In the genomic region with DNA sequence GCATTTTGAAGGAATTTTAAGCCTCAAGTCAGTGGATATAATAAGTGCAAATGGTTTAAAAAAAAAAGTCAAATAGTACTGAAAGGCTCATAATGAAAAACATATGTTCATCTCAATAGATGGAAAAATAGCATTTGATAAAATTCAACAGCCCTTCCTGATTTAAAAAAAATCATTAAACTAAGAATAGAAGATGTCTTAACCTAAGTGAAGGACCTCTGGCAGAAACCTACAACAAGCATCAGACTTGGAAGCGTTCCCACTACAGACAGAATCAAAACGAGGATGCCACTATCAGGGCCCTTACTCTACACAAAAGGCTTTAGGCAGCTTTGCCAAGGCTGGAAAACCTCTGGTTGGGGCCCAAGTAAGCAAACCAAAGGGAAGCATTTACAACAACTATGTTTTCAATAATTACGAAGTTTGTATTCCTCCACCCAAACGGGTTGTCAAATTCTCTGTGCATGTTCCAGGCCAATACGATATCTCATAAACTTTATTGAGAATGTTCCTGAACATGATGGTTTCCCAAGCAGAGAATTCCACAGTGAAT, we compare ENCODE assay signal across 2 cellular contexts.
A peak's percentile ranks its signal among the peaks of the same experiment; 100 is the strongest.
TF ChIP-seq lines count a peak whose summit lies in the region.

No MANE protein-coding gene starts in this region.

TF ChIP-seq in liver, 16 proteins besides CTCF, POLR2A, EP300 and RAD21:
- peak; percentile 54 for TF ChIP-seq NR2F2 (IDR thresholded peaks at IDR 0.05)
- TF ChIP-seq, protein P1, sequence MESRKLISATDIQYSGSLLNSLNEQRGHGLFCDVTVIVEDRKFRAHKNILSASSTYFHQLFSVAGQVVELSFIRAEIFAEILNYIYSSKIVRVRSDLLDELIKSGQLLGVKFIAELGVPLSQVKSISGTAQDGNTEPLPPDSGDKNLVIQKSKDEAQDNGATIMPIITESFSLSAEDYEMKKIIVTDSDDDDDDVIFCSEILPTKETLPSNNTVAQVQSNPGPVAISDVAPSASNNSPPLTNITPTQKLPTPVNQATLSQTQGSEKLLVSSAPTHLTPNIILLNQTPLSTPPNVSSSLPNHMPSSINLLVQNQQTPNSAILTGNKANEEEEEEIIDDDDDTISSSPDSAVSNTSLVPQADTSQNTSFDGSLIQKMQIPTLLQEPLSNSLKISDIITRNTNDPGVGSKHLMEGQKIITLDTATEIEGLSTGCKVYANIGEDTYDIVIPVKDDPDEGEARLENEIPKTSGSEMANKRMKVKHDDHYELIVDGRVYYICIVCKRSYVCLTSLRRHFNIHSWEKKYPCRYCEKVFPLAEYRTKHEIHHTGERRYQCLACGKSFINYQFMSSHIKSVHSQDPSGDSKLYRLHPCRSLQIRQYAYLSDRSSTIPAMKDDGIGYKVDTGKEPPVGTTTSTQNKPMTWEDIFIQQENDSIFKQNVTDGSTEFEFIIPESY (IDR thresholded peaks at IDR 0.05): no peak
- TF ChIP-seq, protein P2, sequence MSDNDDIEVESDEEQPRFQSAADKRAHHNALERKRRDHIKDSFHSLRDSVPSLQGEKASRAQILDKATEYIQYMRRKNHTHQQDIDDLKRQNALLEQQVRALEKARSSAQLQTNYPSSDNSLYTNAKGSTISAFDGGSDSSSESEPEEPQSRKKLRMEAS (IDR thresholded peaks at IDR 0.05): no peak
TF ChIP-seq in liver: peak in this region for 1.

TF ChIP-seq in HepG2, 621 proteins besides CTCF, POLR2A, EP300 and RAD21:
- TF ChIP-seq HOXD1 (CRISPR knock-in tag; IDR thresholded peaks at IDR 0.05): no peak
- TF ChIP-seq PPARG (CRISPR knock-in tag; conservative IDR thresholded peaks at IDR 0.05): no peak
- no peak for TF ChIP-seq CEBPB (IDR thresholded peaks at IDR 0.05; ENCODE audit: borderline replicate concordance, low read depth, low read length)
- TF ChIP-seq, protein P3, sequence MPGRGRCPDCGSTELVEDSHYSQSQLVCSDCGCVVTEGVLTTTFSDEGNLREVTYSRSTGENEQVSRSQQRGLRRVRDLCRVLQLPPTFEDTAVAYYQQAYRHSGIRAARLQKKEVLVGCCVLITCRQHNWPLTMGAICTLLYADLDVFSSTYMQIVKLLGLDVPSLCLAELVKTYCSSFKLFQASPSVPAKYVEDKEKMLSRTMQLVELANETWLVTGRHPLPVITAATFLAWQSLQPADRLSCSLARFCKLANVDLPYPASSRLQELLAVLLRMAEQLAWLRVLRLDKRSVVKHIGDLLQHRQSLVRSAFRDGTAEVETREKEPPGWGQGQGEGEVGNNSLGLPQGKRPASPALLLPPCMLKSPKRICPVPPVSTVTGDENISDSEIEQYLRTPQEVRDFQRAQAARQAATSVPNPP (CRISPR knock-in tag; IDR thresholded peaks at IDR 0.05): no peak
- TF ChIP-seq ETV6 (CRISPR knock-in tag; conservative IDR thresholded peaks at IDR 0.05): no peak
- TF ChIP-seq ZBTB7B (CRISPR knock-in tag; IDR thresholded peaks at IDR 0.05): no peak
- TF ChIP-seq, protein P4, sequence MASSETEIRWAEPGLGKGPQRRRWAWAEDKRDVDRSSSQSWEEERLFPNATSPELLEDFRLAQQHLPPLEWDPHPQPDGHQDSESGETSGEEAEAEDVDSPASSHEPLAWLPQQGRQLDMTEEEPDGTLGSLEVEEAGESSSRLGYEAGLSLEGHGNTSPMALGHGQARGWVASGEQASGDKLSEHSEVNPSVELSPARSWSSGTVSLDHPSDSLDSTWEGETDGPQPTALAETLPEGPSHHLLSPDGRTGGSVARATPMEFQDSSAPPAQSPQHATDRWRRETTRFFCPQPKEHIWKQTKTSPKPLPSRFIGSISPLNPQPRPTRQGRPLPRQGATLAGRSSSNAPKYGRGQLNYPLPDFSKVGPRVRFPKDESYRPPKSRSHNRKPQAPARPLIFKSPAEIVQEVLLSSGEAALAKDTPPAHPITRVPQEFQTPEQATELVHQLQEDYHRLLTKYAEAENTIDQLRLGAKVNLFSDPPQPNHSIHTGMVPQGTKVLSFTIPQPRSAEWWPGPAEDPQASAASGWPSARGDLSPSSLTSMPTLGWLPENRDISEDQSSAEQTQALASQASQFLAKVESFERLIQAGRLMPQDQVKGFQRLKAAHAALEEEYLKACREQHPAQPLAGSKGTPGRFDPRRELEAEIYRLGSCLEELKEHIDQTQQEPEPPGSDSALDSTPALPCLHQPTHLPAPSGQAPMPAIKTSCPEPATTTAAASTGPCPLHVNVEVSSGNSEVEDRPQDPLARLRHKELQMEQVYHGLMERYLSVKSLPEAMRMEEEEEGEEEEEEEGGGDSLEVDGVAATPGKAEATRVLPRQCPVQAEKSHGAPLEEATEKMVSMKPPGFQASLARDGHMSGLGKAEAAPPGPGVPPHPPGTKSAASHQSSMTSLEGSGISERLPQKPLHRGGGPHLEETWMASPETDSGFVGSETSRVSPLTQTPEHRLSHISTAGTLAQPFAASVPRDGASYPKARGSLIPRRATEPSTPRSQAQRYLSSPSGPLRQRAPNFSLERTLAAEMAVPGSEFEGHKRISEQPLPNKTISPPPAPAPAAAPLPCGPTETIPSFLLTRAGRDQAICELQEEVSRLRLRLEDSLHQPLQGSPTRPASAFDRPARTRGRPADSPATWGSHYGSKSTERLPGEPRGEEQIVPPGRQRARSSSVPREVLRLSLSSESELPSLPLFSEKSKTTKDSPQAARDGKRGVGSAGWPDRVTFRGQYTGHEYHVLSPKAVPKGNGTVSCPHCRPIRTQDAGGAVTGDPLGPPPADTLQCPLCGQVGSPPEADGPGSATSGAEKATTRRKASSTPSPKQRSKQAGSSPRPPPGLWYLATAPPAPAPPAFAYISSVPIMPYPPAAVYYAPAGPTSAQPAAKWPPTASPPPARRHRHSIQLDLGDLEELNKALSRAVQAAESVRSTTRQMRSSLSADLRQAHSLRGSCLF (CRISPR knock-in tag; IDR thresholded peaks at IDR 0.05; ENCODE audit: borderline replicate concordance): no peak
- no peak for TF ChIP-seq MBNL3 (CRISPR knock-in tag; conservative IDR thresholded peaks at IDR 0.05)
- no peak for TF ChIP-seq ZNF138 (CRISPR knock-in tag; IDR thresholded peaks at IDR 0.05; ENCODE audit: low read depth)
- no peak for TF ChIP-seq BRCA1 (CRISPR knock-in tag; IDR thresholded peaks at IDR 0.05)
- TF ChIP-seq ZNF12 (CRISPR knock-in tag; IDR thresholded peaks at IDR 0.05): no peak
- no peak for TF ChIP-seq ZNF329 (CRISPR knock-in tag; IDR thresholded peaks at IDR 0.05; ENCODE audit: low read depth)
- no peak for TF ChIP-seq ZBTB38 (CRISPR knock-in tag; IDR thresholded peaks at IDR 0.05)
- TF ChIP-seq, protein P5, sequence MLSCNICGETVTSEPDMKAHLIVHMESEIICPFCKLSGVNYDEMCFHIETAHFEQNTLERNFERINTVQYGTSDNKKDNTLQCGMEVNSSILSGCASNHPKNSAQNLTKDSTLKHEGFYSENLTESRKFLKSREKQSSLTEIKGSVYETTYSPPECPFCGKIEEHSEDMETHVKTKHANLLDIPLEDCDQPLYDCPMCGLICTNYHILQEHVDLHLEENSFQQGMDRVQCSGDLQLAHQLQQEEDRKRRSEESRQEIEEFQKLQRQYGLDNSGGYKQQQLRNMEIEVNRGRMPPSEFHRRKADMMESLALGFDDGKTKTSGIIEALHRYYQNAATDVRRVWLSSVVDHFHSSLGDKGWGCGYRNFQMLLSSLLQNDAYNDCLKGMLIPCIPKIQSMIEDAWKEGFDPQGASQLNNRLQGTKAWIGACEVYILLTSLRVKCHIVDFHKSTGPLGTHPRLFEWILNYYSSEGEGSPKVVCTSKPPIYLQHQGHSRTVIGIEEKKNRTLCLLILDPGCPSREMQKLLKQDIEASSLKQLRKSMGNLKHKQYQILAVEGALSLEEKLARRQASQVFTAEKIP (CRISPR knock-in tag; IDR thresholded peaks at IDR 0.05; ENCODE audit: borderline replicate concordance): no peak
- TF ChIP-seq GATAD2A (CRISPR knock-in tag; IDR thresholded peaks at IDR 0.05): no peak
- no peak for TF ChIP-seq FOXJ3 (CRISPR knock-in tag; IDR thresholded peaks at IDR 0.05; ENCODE audit: borderline replicate concordance)
- no peak for TF ChIP-seq ZBTB1 (CRISPR knock-in tag; IDR thresholded peaks at IDR 0.05; ENCODE audit: borderline replicate concordance)
- TF ChIP-seq, protein P6, sequence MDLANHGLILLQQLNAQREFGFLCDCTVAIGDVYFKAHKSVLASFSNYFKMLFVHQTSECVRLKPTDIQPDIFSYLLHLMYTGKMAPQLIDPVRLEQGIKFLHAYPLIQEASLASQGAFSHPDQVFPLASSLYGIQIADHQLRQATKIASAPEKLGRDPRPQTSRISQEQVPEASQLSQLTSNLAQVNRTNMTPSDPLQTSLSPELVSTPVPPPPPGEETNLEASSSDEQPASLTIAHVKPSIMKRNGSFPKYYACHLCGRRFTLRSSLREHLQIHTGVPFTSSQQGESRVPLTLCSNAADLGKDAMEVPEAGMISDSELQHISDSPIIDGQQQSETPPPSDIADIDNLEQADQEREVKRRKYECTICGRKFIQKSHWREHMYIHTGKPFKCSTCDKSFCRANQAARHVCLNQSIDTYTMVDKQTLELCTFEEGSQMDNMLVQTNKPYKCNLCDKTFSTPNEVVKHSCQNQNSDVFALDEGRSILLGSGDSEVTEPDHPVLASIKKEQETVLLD (CRISPR knock-in tag; IDR thresholded peaks at IDR 0.05; ENCODE audit: low read depth): no peak
- TF ChIP-seq TRIM24 (CRISPR knock-in tag; IDR thresholded peaks at IDR 0.05): no peak
- no peak for TF ChIP-seq ZNF510 (CRISPR knock-in tag; IDR thresholded peaks at IDR 0.05; ENCODE audit: low read depth)
